Comparison of ENCODE assay signal across 12 cellular contexts in the genomic region with DNA sequence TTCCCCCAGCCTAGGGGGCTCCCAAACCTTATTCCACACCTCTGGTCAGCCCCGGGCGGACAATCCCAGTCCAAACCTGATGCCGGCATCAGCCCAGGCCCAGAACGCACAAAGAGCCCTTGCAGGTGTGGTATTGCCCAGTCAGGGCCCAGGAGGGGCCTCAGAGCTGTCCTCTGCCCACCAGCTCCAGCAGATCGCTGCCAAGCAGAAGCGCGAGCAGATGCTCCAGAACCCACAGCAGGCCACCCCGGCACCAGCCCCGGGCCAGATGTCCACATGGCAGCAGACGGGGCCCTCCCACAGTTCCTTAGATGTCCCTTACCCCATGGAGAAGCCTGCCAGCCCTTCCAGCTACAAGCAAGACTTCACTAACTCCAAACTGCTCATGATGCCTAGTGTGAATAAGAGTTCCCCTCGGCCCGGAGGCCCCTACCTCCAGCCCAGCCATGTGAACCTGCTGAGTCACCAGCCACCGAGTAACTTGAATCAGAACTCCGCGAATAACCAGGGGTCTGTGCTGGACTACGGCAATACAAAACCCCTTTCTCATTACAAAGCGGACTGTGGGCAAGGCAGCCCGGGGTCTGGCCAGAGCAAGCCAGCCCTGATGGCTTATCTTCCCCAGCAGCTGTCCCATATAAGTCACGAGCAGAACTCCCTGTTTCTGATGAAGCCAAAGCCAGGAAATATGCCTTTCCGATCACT. TPM values are rescaled to one million over a fixed set of nuclear protein-coding genes. Genes with fewer than 3 reads are reported as not detected.
DNase-seq lines count a peak whose midpoint lies in the region; ATAC-seq, FAIRE-seq and TF ChIP-seq lines count a peak whose summit lies in the region.
"Had no signal": no experiment of that assay in that cellular context is flagged by ENCODE, and none has a peak within 500 bp of the region (broad histone marks: within the 10 kb centered on the region; RNA-seq: fewer than 3 reads in every experiment).

No MANE protein-coding gene starts in this region.

- no peak overlapping the region for H2BK5ac ChIP-seq in H1 (ENCODE audit: low read depth, low read length)

- ATAC-seq in GM21423 (IDR thresholded peaks at IDR 0.05; ENCODE audit: unreplicated experiment), result no peak

- CTCF ChIA-PET in H1 (lab: Charles Lee; ENCODE audit: partially characterized antibody), result interaction anchor here (0.6 to 6.0 kb wide), 7 partner anchors 11 to 463 kb away, joined by 3 to 53 read pairs (median 3); a partner anchor contains a TSS

- no peak overlapping the region for H3K4me2 ChIP-seq in H1 (ENCODE audit: insufficient read depth in 1 of 2, low read depth in 2 of 2, low read length in 2 of 2)

- peaks cover 12% of the 10 kb centered on the region for H3K79me1 ChIP-seq in H1 (ENCODE audit: low read depth, low read length)

- peaks cover 30% of the 10 kb centered on the region for H3K4me1 Mint-ChIP-seq in nephron progenitor cell

- H3K18ac ChIP-seq in H1 (ENCODE audit: extremely low read depth, low read length), result no peak overlapping the region

- H2AFZ ChIP-seq in H1 (ENCODE audit: low read length), result no peak overlapping the region

- no peak for TF ChIP-seq CTCF in BE2C (IDR thresholded peaks at IDR 0.05; ENCODE audit: low read depth, low read length)
- no peak for TF ChIP-seq CTCF in Peyer's patch (IDR thresholded peaks at IDR 0.05)
- TF ChIP-seq CTCF in H1 (IDR thresholded peaks at IDR 0.05; ENCODE audit: control extremely low read depth in 1 of 3, insufficient read depth in 1 of 3, low read depth in 1 of 3, low read length in 3 of 3), result no peak
- TF ChIP-seq CTCF in nephron progenitor cell (IDR thresholded peaks at IDR 0.05), result no peak

- no peak overlapping the region for H3K9ac ChIP-seq in H1 (replicated peaks in 1 of 4; ENCODE audit: extremely low read depth in 1 of 4, low read depth in 3 of 4, low read length in 3 of 4)

- TF ChIP-seq POLR2A in Peyer's patch (IDR thresholded peaks at IDR 0.05) (no peak), H1 (IDR thresholded peaks at IDR 0.05; ENCODE audit: control extremely low read depth in 1 of 2, low read depth in 2 of 2, low read length in 2 of 2) (no peak)

- no peak overlapping the region for H2BK120ac ChIP-seq in H1 (replicated peaks; ENCODE audit: low read depth, low read length)

- H3K4ac ChIP-seq in H1 (replicated peaks; ENCODE audit: insufficient read length, low read depth, low read length), result no peak overlapping the region

- H3K9me3 ChIP-seq in BE2C (no peaks in the 10 kb centered on the region), Peyer's patch (no peaks in the 10 kb centered on the region), H1 (ENCODE audit: insufficient read depth in 2 of 2, low read depth in 1 of 2, low read length in 1 of 2) (no peaks in the 10 kb centered on the region)

- no peak overlapping the region for H2BK12ac ChIP-seq in H1 (ENCODE audit: low read depth, low read length)

- no peak overlapping the region for H2AK5ac ChIP-seq in H1 (ENCODE audit: low read depth, low read length)

- H4K20me1 ChIP-seq in H1 (replicated peaks in 1 of 2; ENCODE audit: control insufficient read depth in 1 of 2, insufficient read depth in 2 of 2, low read length in 2 of 2), result peaks cover 19 to 27% of the 10 kb centered on the region in 2 experiments

- H3K4me3 ChIP-seq in BE2C (ENCODE audit: low read depth, low read length), result no peak overlapping the region
- peak overlapping the region in 1 of 4 donors; percentile 1 for H3K4me3 ChIP-seq in Peyer's patch
- no peak overlapping the region for H3K4me3 ChIP-seq in H1 (ENCODE audit: extremely low read depth in 1 of 4, insufficient read depth in 2 of 4, low read depth in 3 of 4, low read length in 4 of 4)

- no peak overlapping the region for H4K91ac ChIP-seq in H1 (replicated peaks; ENCODE audit: insufficient read length, low read length)

- no peaks in the 10 kb centered on the region for H3K23me2 ChIP-seq in H1 (ENCODE audit: low read depth, low read length)

- no peak overlapping the region for H3K23ac ChIP-seq in H1 (ENCODE audit: insufficient read length)

- no peak overlapping the region for H3K56ac ChIP-seq in H1 (replicated peaks; ENCODE audit: insufficient read length, low read depth, low read length)

- H3K14ac ChIP-seq in H1 (ENCODE audit: insufficient read length), result no peak overlapping the region

- no peak overlapping the region for H3K4me3 Mint-ChIP-seq in nephron progenitor cell
- H3K4me3 Mint-ChIP-seq: activated naive CD4-positive, alpha-beta T cell treated with anti-CD3 and anti-CD28 coated beads, Interleukin-2, amount 50 U/mL, for 24 hours had no signal

- peak overlapping the region in 3 of 4 donors; percentile 25 to 61 (median 54) for H3K27ac ChIP-seq in Peyer's patch
- H3K27ac ChIP-seq in H1 (ENCODE audit: low read depth, low read length), result no peak overlapping the region

- FAIRE-seq in H1 (lab: Jason Lieb, UNC), result no peak

- H3K9me3 Mint-ChIP-seq in nephron progenitor cell, result no peaks in the 10 kb centered on the region
- H3K9me3 Mint-ChIP-seq: activated naive CD4-positive, alpha-beta T cell treated with anti-CD3 and anti-CD28 coated beads, Interleukin-2, amount 50 U/mL, for 24 hours had no signal

- H3K27ac Mint-ChIP-seq in nephron progenitor cell, result peak overlapping the region; percentile 91
- H3K27ac Mint-ChIP-seq: activated naive CD4-positive, alpha-beta T cell treated with anti-CD3 and anti-CD28 coated beads, Interleukin-2, amount 50 U/mL, for 24 hours had no signal

- H3K27me3 ChIP-seq in BE2C, result no peaks in the 10 kb centered on the region
- no peaks in the 10 kb centered on the region for H3K27me3 ChIP-seq in Peyer's patch
- H3K27me3 ChIP-seq in H1 (replicated peaks in 1 of 4; ENCODE audit: control insufficient read depth in 3 of 4, extremely low read depth in 1 of 4, insufficient read depth in 3 of 4, low read length in 3 of 4), result no peaks in the 10 kb centered on the region

- H3K79me2 ChIP-seq in H1 (ENCODE audit: control insufficient read depth in 1 of 2, insufficient read depth in 2 of 2, low read length in 2 of 2), result peaks cover 0 to 53% of the 10 kb centered on the region in 2 experiments; a peak in 2 of 4 replicates

- H3K4me1 ChIP-seq in BE2C (peaks cover 23% of the 10 kb centered on the region), Peyer's patch (peaks cover 0 to 65% (median 10%) of the 10 kb centered on the region in 4 donors), H1 (replicated peaks in 1 of 4; ENCODE audit: control insufficient read depth in 3 of 4, insufficient read depth in 4 of 4, low read length in 3 of 4) (peaks cover 3 to 21% (median 4%) of the 10 kb centered on the region in 4 experiments)

- DNase-seq in BE2C (peak; percentile 61), Peyer's patch (no peak), H1 (ENCODE audit: low read depth in 1 of 2, low spot score in 2 of 2) (no peak), nephron progenitor cell (no peak), NCI-H345 treated with DMSO at 0.1 percent for 48 hours (lab: John Stamatoyannopoulos, UW; ENCODE audit: unreplicated experiment) (no peak), NCI-H526 (lab: John Stamatoyannopoulos, UW) (no peak)
- no peak for DNase-seq in stimulated activated CD8-positive, alpha-beta memory T cell treated with anti-CD3 and anti-CD28 coated beads, Interleukin-4, amount 100 ng/mL, for 48 hours
- DNase-seq: COR-L47; NCI-H2081; stimulated activated CD4-positive, alpha-beta T cell treated with anti-CD3 and anti-CD28 coated beads, Interleukin-15, amount 100 ng/mL, for 24 hours had no signal

- no peak for TF ChIP-seq RAD21 in H1 (IDR thresholded peaks at IDR 0.05 in 1 of 2, conservative IDR thresholded peaks at IDR 0.05 in 1 of 2; ENCODE audit: low read depth in 2 of 2, low read length in 2 of 2)

- H3K36me3 Mint-ChIP-seq in nephron progenitor cell (ENCODE audit: low read depth), result peaks cover 43% of the 10 kb centered on the region

- H3K36me3 ChIP-seq in BE2C (peaks cover 50% of the 10 kb centered on the region), Peyer's patch (peaks cover 0 to 55% (median 2%) of the 10 kb centered on the region in 3 donors), H1 (ENCODE audit: control insufficient read depth in 2 of 4, insufficient read depth in 4 of 4, low read length in 3 of 4) (peaks cover 19 to 47% (median 27%) of the 10 kb centered on the region in 4 experiments)

- H4K8ac ChIP-seq in H1 (ENCODE audit: extremely low read depth, insufficient read depth, low read length), result 0 out of 2 replicates have a peak overlapping the region, but pooled peaks have one; percentile 29

- POLR2A ChIA-PET in H1 (lab: Charles Lee; ENCODE audit: partially characterized antibody), result interaction anchor here (1.0 kb wide), 1 partner anchor 30 kb away, joined by 3 read pairs; no protein-coding TSS in a partner anchor

- 93% methylated on average over 20 of the region's 20 CpGs; no CpG with 5 or more reads in 1 of the 2 experiments for WGBS in H1 (ENCODE audit: extremely low coverage in 1 of 2, insufficient coverage in 1 of 2, insufficient read length in 1 of 2, insufficient replicate concordance in 2 of 2, low coverage in 1 of 2, low lambda C conversion rate in 2 of 2, missing lambda C conversion rate in 1 of 2), 2 experiments

- H2BK15ac ChIP-seq in H1 (ENCODE audit: low read length), result no peak overlapping the region

- TF ChIP-seq EP300 in H1 (IDR thresholded peaks at IDR 0.05; ENCODE audit: borderline replicate concordance in 1 of 2, low read depth in 2 of 2, low read length in 2 of 2), result no peak

- H3K27me3 Mint-ChIP-seq in nephron progenitor cell (ENCODE audit: low read depth, poor library complexity), result no peaks in the 10 kb centered on the region
- H3K27me3 Mint-ChIP-seq: activated naive CD4-positive, alpha-beta T cell treated with anti-CD3 and anti-CD28 coated beads, Interleukin-2, amount 50 U/mL, for 24 hours had no signal

- H4K5ac ChIP-seq in H1 (ENCODE audit: insufficient read length, low read depth, low read length), result no peak overlapping the region

- H2BK20ac ChIP-seq in H1 (ENCODE audit: low read length), result no peak overlapping the region

RNA-seq across cellular contexts. Expression of a gene that starts 27.6 kb away (rescaled TPM):
- polyA plus RNA-seq in BE2C (2012; ENCODE audit: insufficient read depth, insufficient read length, low read depth), result not detected
- 10 to 100 TPM in 1 of 4 donors, 1 to 10 TPM in 2, not detected in 1; 1.9 to 12.4 (median 3.6) TPM for total RNA-seq in Peyer's patch
- 1.1 and 2.2 TPM in 2 replicates for total RNA-seq in H1 (2021; fragmentation: NEBNext Ultra II Directional; extraction: Animal tissue kit (Norgen Biotek cat#: 25700))
- polyA plus RNA-seq in H1 (2011; rRNA removed), result 3.7 and 3.8 TPM in 2 replicates
- 0.93 TPM for polyA plus RNA-seq in H1 (2011; cell fraction: cytosol; rRNA removed)
- 5.8 TPM for polyA plus RNA-seq in H1 (2011; cell fraction: nucleus; rRNA removed)
- polyA plus RNA-seq in H1 (2012, experiment 1 of 2), result 0.95 to 2.8 TPM (median 1.9 TPM) in 4 replicates
- 0.91 TPM for polyA plus RNA-seq in H1 (2012, experiment 2 of 2)
- 2.6 TPM for polyA plus RNA-seq in H1 (2013, experiment 1 of 2)
- polyA plus RNA-seq in H1 (2013, experiment 2 of 2), result 2.4 TPM
- polyA minus RNA-seq in H1 (2011; rRNA and poly(A)+ RNA removed), result not detected in 2 replicates
- polyA minus RNA-seq in H1 (2011; cell fraction: cytosol; rRNA and poly(A)+ RNA removed), result not detected
- polyA minus RNA-seq in H1 (2011; cell fraction: nucleus; rRNA and poly(A)+ RNA removed), result 2.3 TPM

RNA-seq across cellular contexts. Expression of a gene that starts 33.6 kb away (rescaled TPM):
- polyA plus RNA-seq in BE2C (2012; ENCODE audit: insufficient read depth, insufficient read length, low read depth), result 21.4 TPM
- total RNA-seq in Peyer's patch, result 10 to 100 TPM; 29.6 to 43.1 (median 37.3) TPM
- total RNA-seq in H1 (2021; fragmentation: NEBNext Ultra II Directional; extraction: Animal tissue kit (Norgen Biotek cat#: 25700)), result 41.9 and 45.6 TPM in 2 replicates
- 17.1 and 21.8 TPM in 2 replicates for polyA plus RNA-seq in H1 (2011; rRNA removed)
- polyA plus RNA-seq in H1 (2011; cell fraction: cytosol; rRNA removed), result 11.3 TPM
- 20.4 TPM for polyA plus RNA-seq in H1 (2011; cell fraction: nucleus; rRNA removed)
- 27.3 to 34.0 TPM (median 31.2 TPM) in 4 replicates for polyA plus RNA-seq in H1 (2012, experiment 1 of 2)
- polyA plus RNA-seq in H1 (2012, experiment 2 of 2), result 20.2 TPM
- polyA plus RNA-seq in H1 (2013, experiment 1 of 2), result 27.3 TPM
- 28.9 TPM for polyA plus RNA-seq in H1 (2013, experiment 2 of 2)
- polyA minus RNA-seq in H1 (2011; rRNA and poly(A)+ RNA removed), result 16.0 and 35.9 TPM in 2 replicates
- polyA minus RNA-seq in H1 (2011; cell fraction: cytosol; rRNA and poly(A)+ RNA removed), result 18.1 TPM
- polyA minus RNA-seq in H1 (2011; cell fraction: nucleus; rRNA and poly(A)+ RNA removed), result 20.5 TPM

RNA-seq across cellular contexts. Expression of a gene that starts 40.5 kb away (rescaled TPM):
- 246 TPM for polyA plus RNA-seq in BE2C (2012; ENCODE audit: insufficient read depth, insufficient read length, low read depth)
- total RNA-seq in Peyer's patch, result 1,000 to 10,000 TPM in 2 of 4 donors, 100 to 1,000 TPM in 2; 366 to 1,291 (median 1,007) TPM
- 112 and 116 TPM in 2 replicates for total RNA-seq in H1 (2021; fragmentation: NEBNext Ultra II Directional; extraction: Animal tissue kit (Norgen Biotek cat#: 25700))
- polyA plus RNA-seq in H1 (2011; rRNA removed), result 128 and 182 TPM in 2 replicates
- 107 TPM for polyA plus RNA-seq in H1 (2011; cell fraction: cytosol; rRNA removed)
- polyA plus RNA-seq in H1 (2011; cell fraction: nucleus; rRNA removed), result 485 TPM
- 120 to 133 TPM (median 129 TPM) in 4 replicates for polyA plus RNA-seq in H1 (2012, experiment 1 of 2)
- 128 TPM for polyA plus RNA-seq in H1 (2012, experiment 2 of 2)
- 81.5 TPM for polyA plus RNA-seq in H1 (2013, experiment 1 of 2)
- polyA plus RNA-seq in H1 (2013, experiment 2 of 2), result 77.1 TPM
- 93.9 and 120 TPM in 2 replicates for polyA minus RNA-seq in H1 (2011; rRNA and poly(A)+ RNA removed)
- 99.0 TPM for polyA minus RNA-seq in H1 (2011; cell fraction: cytosol; rRNA and poly(A)+ RNA removed)
- polyA minus RNA-seq in H1 (2011; cell fraction: nucleus; rRNA and poly(A)+ RNA removed), result 145 TPM

RNA-seq across cellular contexts. Expression of a gene that starts 54.5 kb away (rescaled TPM):
- 269 TPM for polyA plus RNA-seq in BE2C (2012; ENCODE audit: insufficient read depth, insufficient read length, low read depth)
- 100 to 1,000 TPM; 287 to 417 (median 348) TPM for total RNA-seq in Peyer's patch
- 98.6 and 110 TPM in 2 replicates for total RNA-seq in H1 (2021; fragmentation: NEBNext Ultra II Directional; extraction: Animal tissue kit (Norgen Biotek cat#: 25700))
- 70.6 and 78.6 TPM in 2 replicates for polyA plus RNA-seq in H1 (2011; rRNA removed)
- 63.7 TPM for polyA plus RNA-seq in H1 (2011; cell fraction: cytosol; rRNA removed)
- 97.6 TPM for polyA plus RNA-seq in H1 (2011; cell fraction: nucleus; rRNA removed)
- polyA plus RNA-seq in H1 (2012, experiment 1 of 2), result 73.2 to 115 TPM (median 98.8 TPM) in 4 replicates
- 98.7 TPM for polyA plus RNA-seq in H1 (2012, experiment 2 of 2)
- 54.2 TPM for polyA plus RNA-seq in H1 (2013, experiment 1 of 2)
- 53.0 TPM for polyA plus RNA-seq in H1 (2013, experiment 2 of 2)
- 39.1 and 39.8 TPM in 2 replicates for polyA minus RNA-seq in H1 (2011; rRNA and poly(A)+ RNA removed)
- polyA minus RNA-seq in H1 (2011; cell fraction: cytosol; rRNA and poly(A)+ RNA removed), result 125 TPM
- polyA minus RNA-seq in H1 (2011; cell fraction: nucleus; rRNA and poly(A)+ RNA removed), result 167 TPM
